16 cellular contexts compared by ENCODE assay signal in the genomic region with DNA sequence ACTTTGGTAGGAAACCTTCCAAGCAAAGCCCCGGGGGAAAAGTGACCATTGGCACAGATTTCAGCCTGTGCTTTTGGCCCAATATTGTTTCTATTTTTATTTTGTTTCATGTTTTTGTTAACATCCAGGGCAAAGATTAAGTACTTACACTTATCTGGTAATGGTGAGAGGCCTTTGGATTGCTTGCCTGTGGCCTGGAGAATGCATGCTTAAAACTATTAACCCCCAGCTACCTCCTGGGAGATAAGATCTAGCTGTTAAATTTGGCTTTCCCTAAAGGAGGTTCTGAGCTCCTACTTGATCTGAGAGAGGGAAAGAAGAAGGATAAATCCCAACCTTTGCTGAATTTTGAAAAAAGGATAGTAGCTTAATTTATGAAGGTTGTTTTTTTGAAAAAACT.
DNase-seq lines count a peak whose midpoint lies in the region; ATAC-seq and TF ChIP-seq lines count a peak whose summit lies in the region.
"Had no signal": no experiment of that assay in that cellular context is flagged by ENCODE, and none has a peak within 500 bp of the region (broad histone marks: within the 10 kb centered on the region; RNA-seq: fewer than 3 reads in every experiment).

No MANE protein-coding gene starts in this region.

- H3K27me3 ChIP-seq in CD8-positive, alpha-beta T cell (ENCODE audit: insufficient read depth, low read length): no peaks in the 10 kb centered on the region
- H3K27me3 ChIP-seq in SK-N-SH (ENCODE audit: insufficient read depth) (no peaks in the 10 kb centered on the region), heart left ventricle (no peaks in the 10 kb centered on the region), sigmoid colon (no peaks in the 10 kb centered on the region), tibial nerve (no peaks in the 10 kb centered on the region)

- no peaks in the 10 kb centered on the region for H3K79me2 ChIP-seq in SK-N-SH (ENCODE audit: insufficient read depth)

- no peaks in the 10 kb centered on the region for H3K9me3 ChIP-seq in CD8-positive, alpha-beta T cell (ENCODE audit: low read length)
- H3K9me3 ChIP-seq in SK-N-SH (no peaks in the 10 kb centered on the region), heart left ventricle (no peaks in the 10 kb centered on the region), sigmoid colon (no peaks in the 10 kb centered on the region), tibial nerve (no peaks in the 10 kb centered on the region)

- no peak overlapping the region for H3K4me3 ChIP-seq in CD8-positive, alpha-beta T cell (ENCODE audit: low read depth, low read length)
- H3K4me3 ChIP-seq in SK-N-SH (ENCODE audit: low read depth in 2 of 2, low read length in 1 of 2) (no peak overlapping the region), heart left ventricle (peak overlapping the region in 1 of 12 donors; percentile 14), sigmoid colon (no peak overlapping the region), tibial nerve (no peak overlapping the region)

- no peak overlapping the region for H3K4me3 Mint-ChIP-seq in CD8-positive, alpha-beta T cell
- H3K4me3 Mint-ChIP-seq: activated T-cell treated with anti-CD3 and anti-CD28 coated beads, Interleukin-2, amount 50 U/mL, for 4 hours had no signal

- H4K20me1 ChIP-seq in SK-N-SH (ENCODE audit: insufficient read depth): no peaks in the 10 kb centered on the region

- peaks cover 3% of the 10 kb centered on the region for H3F3A ChIP-seq in SK-N-SH (replicated peaks; ENCODE audit: insufficient read depth)

- TF ChIP-seq CTCF in CD8-positive, alpha-beta T cell (IDR thresholded peaks at IDR 0.05): no peak
- no peak for TF ChIP-seq CTCF in SK-N-SH (IDR thresholded peaks at IDR 0.05)
- no peak for TF ChIP-seq CTCF in heart left ventricle (IDR thresholded peaks at IDR 0.05)
- TF ChIP-seq CTCF in sigmoid colon (IDR thresholded peaks at IDR 0.05): no peak
- no peak for TF ChIP-seq CTCF in tibial nerve (IDR thresholded peaks at IDR 0.05)
- TF ChIP-seq CTCF in GM10248 (IDR thresholded peaks at IDR 0.05; ENCODE audit: control extremely low read depth, extremely low read depth, low read depth, missing control alignments): no peak

- H3K9me2 ChIP-seq in SK-N-SH: no peaks in the 10 kb centered on the region

- ATAC-seq in CD8-positive, alpha-beta T cell: no peak
- ATAC-seq in heart left ventricle: peak; percentile 45 to 73 (median 56)
- ATAC-seq in GM21528 (IDR thresholded peaks at IDR 0.05; ENCODE audit: low FRiP score, unreplicated experiment): no peak
- ATAC-seq: stimulated activated naive CD8-positive, alpha-beta T cell treated with anti-CD3 and anti-CD28 coated beads, Interleukin-15, Interleukin-2, amounts not matched to agents 100 U/mL and 50 U/mL, for 24 hours had no signal

- no peak for TF ChIP-seq RAD21 in SK-N-SH (IDR thresholded peaks at IDR 0.05; ENCODE audit: low read length)

- no peak overlapping the region for H2AFZ ChIP-seq in SK-N-SH (ENCODE audit: low read depth)

- H3K4me1 Mint-ChIP-seq in CD8-positive, alpha-beta T cell (ENCODE audit: low read depth): peaks cover 37% of the 10 kb centered on the region

- no peak overlapping the region for H3K27ac ChIP-seq in CD8-positive, alpha-beta T cell (ENCODE audit: low read depth, low read length)
- H3K27ac ChIP-seq in SK-N-SH (ENCODE audit: low read depth in 2 of 2, low read length in 1 of 2) (peak overlapping the region in 1 of 2 experiments; percentile 8; a peak in 2 of 4 replicates), heart left ventricle (peak overlapping the region; percentile 0 to 76 (median 48)), sigmoid colon (peak overlapping the region in 3 of 4 donors; percentile 11 to 55 (median 12)), tibial nerve (peak overlapping the region in 2 of 4 donors; percentile 65 to 66)
- H3K27ac ChIP-seq: KMS-11 had no signal

- no peak overlapping the region for H3K4me2 ChIP-seq in SK-N-SH
- H3K4me2 ChIP-seq: KMS-11 had no signal

- peak overlapping the region; percentile 33 for H3K27ac Mint-ChIP-seq in CD8-positive, alpha-beta T cell

- CTCF ChIA-PET in CD8-positive, alpha-beta T cell (lab: Charles Lee): interaction anchor here (0.7 to 2.5 kb wide), 6 partner anchors 10 to 264 kb away, joined by 3 to 11 read pairs (median 4); no protein-coding TSS in a partner anchor
- CTCF ChIA-PET in SK-N-SH (lab: Yijun Ruan, JAX) (interaction anchor here (0.9 to 5.4 kb wide), 3 partner anchors 12 to 235 kb away, joined by 3 to 24 read pairs (median 6); partner anchors contain the start of gene WNT11), GM10248 (lab: Yijun Ruan, JAX) (interaction anchor here (1.1 to 6.5 kb wide), 7 partner anchors 10 to 76 kb away, joined by 3 to 28 read pairs (median 6); no protein-coding TSS in a partner anchor)

- POLR2A ChIA-PET in CD8-positive, alpha-beta T cell (lab: Charles Lee): interaction anchor here (1.0 to 2.0 kb wide), 2 partner anchors 14 to 183 kb away, joined by 4 to 5 read pairs; no protein-coding TSS in a partner anchor
- POLR2A ChIA-PET in SK-N-SH (lab: Yijun Ruan, JAX) (interaction anchor here (1.2 kb wide), 1 partner anchor 12 kb away, joined by 3 read pairs; no protein-coding TSS in a partner anchor), GM10248 (lab: Yijun Ruan, JAX) (interaction anchor here (0.7 kb wide), 1 partner anchor 362 kb away, joined by 3 read pairs; no protein-coding TSS in a partner anchor)

- TF ChIP-seq EP300 in SK-N-SH (IDR thresholded peaks at IDR 0.05; ENCODE audit: borderline replicate concordance in 1 of 2, low read depth in 1 of 2, low read length in 1 of 2) (no peak), sigmoid colon (IDR thresholded peaks at IDR 0.05) (no peak), tibial nerve (IDR thresholded peaks at IDR 0.05) (no peak)

- intact Hi-C loops in CD8-positive, alpha-beta T cell (cut with DNase I, micrococcal nuclease): no loop called here
- intact Hi-C loops in heart left ventricle (cut with DNase I): loop anchor here in 1 of 10 donors (5.0 kb wide), 1 partner anchor 59 kb away; no protein-coding TSS in a partner anchor
- intact Hi-C loops in sigmoid colon (cut with DNase I): no loop called here

- no peak overlapping the region for H3K9ac ChIP-seq in SK-N-SH
- H3K9ac ChIP-seq: KMS-11 had no signal

- WGBS in SK-N-SH (ENCODE audit: low lambda C conversion rate): 35% methylated on average over 1 of the region's 1 CpG
- WGBS in heart left ventricle, 4 donors: 4 to 17% (median 7%) methylated on average over 1 of the region's 1 CpG
- WGBS in sigmoid colon, 2 donors: 71 to 90% methylated on average over 1 of the region's 1 CpG
- 28 to 29% methylated on average over 1 of the region's 1 CpG for WGBS in tibial nerve, 2 donors

- TF ChIP-seq POLR2A in heart left ventricle (IDR thresholded peaks at IDR 0.05) (no peak), sigmoid colon (IDR thresholded peaks at IDR 0.05) (no peak), tibial nerve (IDR thresholded peaks at IDR 0.05) (no peak)

- no peaks in the 10 kb centered on the region for H3K36me3 ChIP-seq in CD8-positive, alpha-beta T cell (ENCODE audit: insufficient read depth, low read length)
- no peaks in the 10 kb centered on the region for H3K36me3 ChIP-seq in SK-N-SH (replicated peaks in 1 of 2; ENCODE audit: control insufficient read depth in 1 of 2, insufficient read depth in 2 of 2, low read length in 1 of 2)
- no peaks in the 10 kb centered on the region for H3K36me3 ChIP-seq in heart left ventricle
- H3K36me3 ChIP-seq in sigmoid colon: peaks cover 0 to 7% (median 0%) of the 10 kb centered on the region in 4 donors
- no peaks in the 10 kb centered on the region for H3K36me3 ChIP-seq in tibial nerve

- peaks cover 18% of the 10 kb centered on the region for H3K36me3 Mint-ChIP-seq in CD8-positive, alpha-beta T cell

- no peaks in the 10 kb centered on the region for H3K27me3 Mint-ChIP-seq in CD8-positive, alpha-beta T cell (ENCODE audit: low read depth)

- H3K4me1 ChIP-seq in CD8-positive, alpha-beta T cell (ENCODE audit: insufficient read depth, low read length): peaks cover 21% of the 10 kb centered on the region
- H3K4me1 ChIP-seq in SK-N-SH (ENCODE audit: control insufficient read depth in 1 of 2, insufficient read depth in 2 of 2, low read depth in 1 of 2, low read length in 1 of 2) (peaks cover 0 to 21% of the 10 kb centered on the region in 2 experiments; a peak in 2 of 4 replicates), heart left ventricle (peaks cover 5 to 62% (median 47%) of the 10 kb centered on the region in 12 donors), sigmoid colon (peaks cover 0 to 29% (median 19%) of the 10 kb centered on the region in 4 donors), tibial nerve (peaks cover 0 to 32% (median 2%) of the 10 kb centered on the region in 4 donors)

- DNase-seq in CD8-positive, alpha-beta T cell: no peak
- DNase-seq in SK-N-SH (no peak), heart left ventricle (peak in 2 of 5 donors; percentile 41 to 44), sigmoid colon (no peak), tibial nerve (ENCODE audit: low spot score in 2 of 2) (no peak), GM10248 (ENCODE audit: extremely low spot score) (no peak), NCI-H1092 treated with DMSO at 0.1 percent for 48 hours (lab: John Stamatoyannopoulos, UW) (no peak)
- DNase-seq: activated T-cell treated with anti-CD3 and anti-CD28 coated beads, Interleukin-2, amount 50 U/mL, for 4 hours; AML-193; DMS153; midbrain; NCI-H2227 treated with DMSO at 0.1 percent for 48 hours; OCI-M1; stimulated activated naive CD8-positive, alpha-beta T cell treated with anti-CD3 and anti-CD28 coated beads, Interleukin-15, Interleukin-2, amounts not matched to agents 100 U/mL and 50 U/mL, for 24 hours had no signal

- H3K9me3 Mint-ChIP-seq in CD8-positive, alpha-beta T cell: no peaks in the 10 kb centered on the region
- H3K9me3 Mint-ChIP-seq: activated T-cell treated with anti-CD3 and anti-CD28 coated beads, Interleukin-2, amount 50 U/mL, for 4 hours had no signal

TF ChIP-seq in SK-N-SH, 30 proteins besides CTCF, POLR2A, EP300 and RAD21:
- TF ChIP-seq GATA2 (CRISPR knock-in tag; IDR thresholded peaks at IDR 0.05) (peak; percentile 71), RXRA (IDR thresholded peaks at IDR 0.05; ENCODE audit: borderline replicate concordance, low read depth) (no peak)

Comparison
In these comparisons a context has a peak if more than half of its experiments do, and no peak if none do; other contexts are left out.
1. ATAC-seq: peak in heart left ventricle (4 of 4); none in CD8-positive, alpha-beta T cell (single experiment) and GM21528 (single experiment).